ENCODE assay signal across 28 cellular contexts in the genomic region with DNA sequence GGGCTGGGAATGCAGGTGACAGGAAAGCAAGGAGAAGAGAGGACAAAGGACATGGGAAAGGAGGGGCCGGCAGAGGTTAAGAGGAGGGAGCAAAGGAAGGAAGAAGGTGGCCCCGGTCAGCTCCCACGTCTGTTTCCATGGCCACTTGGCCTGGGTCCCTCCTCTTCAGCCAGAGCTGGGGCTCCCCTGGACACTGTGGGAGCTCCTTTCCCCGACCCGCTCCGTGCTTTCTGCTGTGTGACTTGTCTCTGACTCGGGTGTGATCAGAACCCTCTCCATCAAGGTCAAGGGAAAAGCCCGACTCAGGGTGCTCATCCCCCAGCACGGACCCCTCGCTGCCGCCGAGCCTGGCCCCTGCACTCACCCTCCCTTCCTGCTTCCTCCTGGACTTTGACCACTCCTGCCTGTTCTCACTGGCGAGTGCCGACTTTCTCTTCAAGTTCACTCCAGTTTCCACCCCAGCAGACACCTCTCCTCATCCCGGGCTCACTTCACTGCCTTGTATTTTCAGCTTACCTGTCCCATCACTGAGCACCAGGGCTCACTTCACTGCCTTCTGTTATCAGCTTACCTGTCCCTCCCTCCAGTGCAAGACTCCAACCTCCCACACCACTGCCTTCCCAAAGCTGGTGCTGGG.
DNase-seq lines count a peak whose midpoint lies in the region; ATAC-seq and TF ChIP-seq lines count a peak whose summit lies in the region.
"Had no signal": no experiment of that assay in that cellular context is flagged by ENCODE, and none has a peak within 500 bp of the region (broad histone marks: within the 10 kb centered on the region; RNA-seq: fewer than 3 reads in every experiment).

No MANE protein-coding gene starts in this region.

- H3K4me1 Mint-ChIP-seq in neural progenitor cell: peaks cover 18% of the 10 kb centered on the region
- H3K4me1 Mint-ChIP-seq: activated T-helper 17 cell treated with anti-CD3 and anti-CD28 coated beads, Interleukin-2, amount 50 U/mL, for 72 hours; CD4-positive, CD25-positive, alpha-beta regulatory T cell; naive B cell had no signal

- H3K27ac ChIP-seq in right cardiac atrium (ENCODE audit: low read length) (no peak overlapping the region), left ventricle myocardium inferior (replicated peaks) (no peak overlapping the region), neural progenitor cell (no peak overlapping the region)
- H3K27ac ChIP-seq: coronary artery, parathyroid adenoma, thoracic aorta had no signal

- ATAC-seq in right cardiac atrium (peak; percentile 52 to 61), GM21526 (IDR thresholded peaks at IDR 0.05; ENCODE audit: low FRiP score, unreplicated experiment) (no peak)
- ATAC-seq: activated naive CD4-positive, alpha-beta T cell treated with anti-CD3 and anti-CD28 coated beads, Interleukin-2, amount 50 U/mL, for 72 hours; activated T-helper 17 cell treated with anti-CD3 and anti-CD28 coated beads, Interleukin-2, amount 50 U/mL, for 72 hours; effector memory CD8-positive, alpha-beta T cell; sciatic nerve had no signal

- no peak for DNase-seq in right cardiac atrium
- DNase-seq in left ventricle myocardium inferior: no peak
- peak; percentile 77 for DNase-seq in left kidney (ENCODE audit: low read depth, low spot score)
- no peak for DNase-seq in neural progenitor cell (ENCODE audit: low spot score)
- DNase-seq in NCI-H69 (lab: John Stamatoyannopoulos, UW): no peak
- no peak for DNase-seq in activated effector memory CD4-positive, alpha-beta T cell treated with anti-CD3 and anti-CD28 coated beads, Interleukin-2, amount 50 U/mL, for 16 hours
- no peak for DNase-seq in amniotic stem cell (lab: John Stamatoyannopoulos, UW)
- DNase-seq: activated CD4-positive, alpha-beta T cell treated with anti-CD3 and anti-CD28 coated beads, Interleukin-2, amount 50 U/mL, for 48 hours; activated CD4-positive, CD25-positive, alpha-beta regulatory T cell; activated CD8-positive, alpha-beta memory T cell treated with anti-CD3 and anti-CD28 coated beads, Interleukin-2, amount 50 U/mL, for 48 hours; anterior cingulate cortex; CD4-positive, CD25-positive, alpha-beta regulatory T cell; effector memory CD8-positive, alpha-beta T cell; foreskin fibroblast; KBM-7; naive B cell; NCI-H1105; NCI-H187 treated with DMSO at 0.1 percent for 48 hours; NCI-H2227 treated with DMSO at 0.1 percent for 48 hours; T1000 had no signal

- no peaks in the 10 kb centered on the region for H3K4me1 ChIP-seq in right cardiac atrium (ENCODE audit: control insufficient read depth, insufficient read depth, low read length)
- no peaks in the 10 kb centered on the region for H3K4me1 ChIP-seq in left ventricle myocardium inferior
- peaks cover 4% of the 10 kb centered on the region for H3K4me1 ChIP-seq in neural progenitor cell
- H3K4me1 ChIP-seq: parathyroid adenoma had no signal

- H4K20me1 ChIP-seq in neural progenitor cell (ENCODE audit: low read depth): no peaks in the 10 kb centered on the region

- no peak overlapping the region for H3K4me3 Mint-ChIP-seq in neural progenitor cell
- H3K4me3 Mint-ChIP-seq: activated T-helper 17 cell treated with anti-CD3 and anti-CD28 coated beads, Interleukin-2, amount 50 U/mL, for 72 hours; CD4-positive, CD25-positive, alpha-beta regulatory T cell; effector memory CD8-positive, alpha-beta T cell; stimulated activated naive CD8-positive, alpha-beta T cell treated with anti-CD3 and anti-CD28 coated beads, Interleukin-15, Interleukin-2, amounts not matched to agents 100 ng/mL and 50 ng/mL, for 24 hours had no signal

- no peaks in the 10 kb centered on the region for H3F3A ChIP-seq in neural progenitor cell (ENCODE audit: low read depth)

- 30% methylated on average over 15 of the region's 15 CpGs for WGBS in right cardiac atrium

- H3K27me3 Mint-ChIP-seq in neural progenitor cell (ENCODE audit: insufficient read depth, low read depth): no peaks in the 10 kb centered on the region

- peak overlapping the region; percentile 15 for H3K27ac Mint-ChIP-seq in neural progenitor cell
- H3K27ac Mint-ChIP-seq: activated T-helper 17 cell treated with anti-CD3 and anti-CD28 coated beads, Interleukin-2, amount 50 U/mL, for 72 hours; effector memory CD8-positive, alpha-beta T cell; naive B cell; stimulated activated naive CD8-positive, alpha-beta T cell treated with anti-CD3 and anti-CD28 coated beads, Interleukin-15, Interleukin-2, amounts not matched to agents 100 ng/mL and 50 ng/mL, for 24 hours had no signal

- H3K4me3 ChIP-seq in right cardiac atrium (ENCODE audit: low read length) (no peak overlapping the region), left ventricle myocardium inferior (no peak overlapping the region), neural progenitor cell (no peak overlapping the region)
- H3K4me3 ChIP-seq: coronary artery, thoracic aorta had no signal

- H3K79me2 ChIP-seq in neural progenitor cell (ENCODE audit: low read depth): no peaks in the 10 kb centered on the region
- H3K79me2 ChIP-seq: parathyroid adenoma had no signal

- no peaks in the 10 kb centered on the region for H3K36me3 Mint-ChIP-seq in neural progenitor cell
- H3K36me3 Mint-ChIP-seq: activated naive CD4-positive, alpha-beta T cell treated with anti-CD3 and anti-CD28 coated beads, Interleukin-2, amount 50 U/mL, for 72 hours; CD4-positive, CD25-positive, alpha-beta regulatory T cell; naive B cell had no signal

- H3K9me3 ChIP-seq in right cardiac atrium (ENCODE audit: control insufficient read depth, low read length): no peaks in the 10 kb centered on the region
- H3K9me3 ChIP-seq in left ventricle myocardium inferior (replicated peaks): no peaks in the 10 kb centered on the region
- no peaks in the 10 kb centered on the region for H3K9me3 ChIP-seq in neural progenitor cell (ENCODE audit: low read depth)
- H3K9me3 ChIP-seq: thoracic aorta had no signal

- H2AFZ ChIP-seq in neural progenitor cell (replicated peaks): no peak overlapping the region
- H2AFZ ChIP-seq: parathyroid adenoma had no signal

- intact Hi-C loops in right cardiac atrium (cut with DNase I) (no loop called here), left ventricle myocardium inferior (cut with micrococcal nuclease) (no loop called here)

- H3K9me3 Mint-ChIP-seq in neural progenitor cell: no peaks in the 10 kb centered on the region
- H3K9me3 Mint-ChIP-seq: activated naive CD4-positive, alpha-beta T cell treated with anti-CD3 and anti-CD28 coated beads, Interleukin-2, amount 50 U/mL, for 72 hours; activated T-helper 17 cell treated with anti-CD3 and anti-CD28 coated beads, Interleukin-2, amount 50 U/mL, for 72 hours; CD4-positive, CD25-positive, alpha-beta regulatory T cell; effector memory CD8-positive, alpha-beta T cell; naive B cell; stimulated activated naive CD8-positive, alpha-beta T cell treated with anti-CD3 and anti-CD28 coated beads, Interleukin-15, Interleukin-2, amounts not matched to agents 100 ng/mL and 50 ng/mL, for 24 hours had no signal

- H3K9ac ChIP-seq in neural progenitor cell: no peak overlapping the region
- H3K9ac ChIP-seq: parathyroid adenoma had no signal

- no peak overlapping the region for H3K4me2 ChIP-seq in neural progenitor cell

- H3K36me3 ChIP-seq in left ventricle myocardium inferior: no peaks in the 10 kb centered on the region
- no peaks in the 10 kb centered on the region for H3K36me3 ChIP-seq in neural progenitor cell
- H3K36me3 ChIP-seq: thoracic aorta had no signal

- H3K27me3 ChIP-seq in right cardiac atrium (ENCODE audit: control insufficient read depth, insufficient read depth): peaks cover 2% of the 10 kb centered on the region
- H3K27me3 ChIP-seq in left ventricle myocardium inferior (ENCODE audit: low read depth): peaks cover 78% of the 10 kb centered on the region
- no peaks in the 10 kb centered on the region for H3K27me3 ChIP-seq in neural progenitor cell

- TF ChIP-seq CTCF in left ventricle myocardium inferior (IDR thresholded peaks at IDR 0.05; ENCODE audit: borderline replicate concordance): no peak
- no peak for TF ChIP-seq CTCF in neural progenitor cell (IDR thresholded peaks at IDR 0.05)
